Comparison of ENCODE assay signal across 8 cellular contexts in the genomic region with DNA sequence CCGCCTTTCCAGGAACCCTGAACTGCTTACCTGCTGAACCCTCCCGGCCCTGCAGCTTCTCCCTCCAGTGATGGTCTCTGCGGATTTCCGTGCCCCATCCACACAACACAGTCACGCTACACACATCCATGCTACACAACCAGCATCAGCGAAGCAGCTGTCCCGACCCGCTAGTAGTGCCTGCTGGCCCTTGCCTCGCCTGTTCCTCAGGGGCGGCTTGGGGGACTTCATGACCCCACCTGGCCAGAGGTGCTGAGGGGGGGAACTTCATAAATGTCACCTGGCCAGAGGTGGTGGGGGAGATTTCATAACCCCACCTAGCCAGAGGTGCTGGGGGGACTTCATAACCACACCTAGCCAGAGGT. TPM values are rescaled to one million over a fixed set of nuclear protein-coding genes. Genes with fewer than 3 reads are reported as not detected.
DNase-seq lines count a peak whose midpoint lies in the region; ATAC-seq, FAIRE-seq and TF ChIP-seq lines count a peak whose summit lies in the region.

No MANE protein-coding gene starts in this region.

- peaks cover 31% of the 10 kb centered on the region for H3K4me1 Mint-ChIP-seq in activated T-cell treated with anti-CD3 and anti-CD28 coated beads, Interleukin-2, amount 50 U/mL, for 24 hours (ENCODE audit: low read depth)

- no peaks in the 10 kb centered on the region for H3K27me3 Mint-ChIP-seq in activated T-cell treated with anti-CD3 and anti-CD28 coated beads, Interleukin-2, amount 50 U/mL, for 24 hours

- H3K36me3 ChIP-seq in PC-9 (ENCODE audit: low read depth), result peaks cover 4% of the 10 kb centered on the region; the same call in 1 of the 2 replicates
- H3K36me3 ChIP-seq in esophagus squamous epithelium, result peaks cover 0 to 19% (median 4%) of the 10 kb centered on the region in 3 donors
- H3K36me3 ChIP-seq in pancreas, result no peaks in the 10 kb centered on the region

- FAIRE-seq in pancreas (lab: Jason Lieb, UNC), result no peak

- H3K79me2 ChIP-seq in PC-9 (ENCODE audit: low read depth), result peaks cover 16% of the 10 kb centered on the region

- H2AFZ ChIP-seq in PC-9, result peak overlapping the region; percentile 97

- POLR2A ChIA-PET in PC-9 (lab: Charles Lee; ENCODE audit: unreplicated experiment), result interaction anchor here (0.6 to 0.7 kb wide), 2 partner anchors 61 to 76 kb away, joined by 4 to 10 read pairs; no protein-coding TSS in a partner anchor

- H3K4me2 ChIP-seq in PC-9, result peak overlapping the region; percentile 97

- no peaks in the 10 kb centered on the region for H3K9me3 ChIP-seq in PC-9 (ENCODE audit: insufficient read depth, low read depth)
- H3K9me3 ChIP-seq in esophagus squamous epithelium, result no peaks in the 10 kb centered on the region
- H3K9me3 ChIP-seq in pancreas, result no peaks in the 10 kb centered on the region

- H3K4me1 ChIP-seq in PC-9 (replicated peaks; ENCODE audit: insufficient read depth) (peaks cover 9% of the 10 kb centered on the region), esophagus squamous epithelium (peaks cover 4 to 26% (median 8%) of the 10 kb centered on the region in 3 donors), pancreas (peaks cover 10 to 13% (median 13%) of the 10 kb centered on the region in 3 donors)

- 0 to 47% methylated on average over 2 to 3 of the region's 10 CpGs for WGBS in esophagus squamous epithelium, 2 donors
- 22 to 26% methylated on average over 10 of the region's 10 CpGs for WGBS in pancreas, 2 donors

- peak in 3 of 4 donors; percentile 17 to 54 (median 38) for ATAC-seq in pancreas
- no peak for ATAC-seq in HG03196 (IDR thresholded peaks at IDR 0.05; ENCODE audit: unreplicated experiment)

- DNase-seq in activated T-cell treated with anti-CD3 and anti-CD28 coated beads, Interleukin-2, amount 50 U/mL, for 24 hours, result no peak
- no peak for DNase-seq in activated T-cell treated with anti-CD3 and anti-CD28 coated beads, Interleukin-2, amount 50 U/mL, for 48 hours
- DNase-seq in PC-9, result no peak
- DNase-seq in esophagus squamous epithelium (lab: John Stamatoyannopoulos, UW), result no peak
- peak in 1 of 6 donors; percentile 70 for DNase-seq in pancreas
- DNase-seq in DMS153 treated with DMSO at 0.1 percent for 48 hours (lab: John Stamatoyannopoulos, UW; ENCODE audit: unreplicated experiment), result no peak
- DNase-seq in activated CD4-positive, alpha-beta T cell treated with anti-CD3 and anti-CD28 coated beads, Interleukin-2, amount 50 U/mL, for 1 hour, result no peak

- H3K4me3 Mint-ChIP-seq in activated T-cell treated with anti-CD3 and anti-CD28 coated beads, Interleukin-2, amount 50 U/mL, for 24 hours, result peak overlapping the region; percentile 90

- H3K9me3 Mint-ChIP-seq in activated T-cell treated with anti-CD3 and anti-CD28 coated beads, Interleukin-2, amount 50 U/mL, for 24 hours, result no peaks in the 10 kb centered on the region

- peaks cover 21% of the 10 kb centered on the region for H3K36me3 Mint-ChIP-seq in activated T-cell treated with anti-CD3 and anti-CD28 coated beads, Interleukin-2, amount 50 U/mL, for 24 hours (ENCODE audit: low read depth)

- H3K27ac ChIP-seq in PC-9, result no peak overlapping the region
- peak overlapping the region; percentile 75 to 95 (median 94) for H3K27ac ChIP-seq in esophagus squamous epithelium
- H3K27ac ChIP-seq in pancreas, result peak overlapping the region in 3 of 4 donors; percentile 69 to 85 (median 76)

- H3K4me3 ChIP-seq in PC-9 (peak overlapping the region; percentile 70), esophagus squamous epithelium (peak overlapping the region; percentile 64 to 96 (median 84)), pancreas (peak overlapping the region; percentile 47 to 91 (median 80))

- H3K27me3 ChIP-seq in PC-9 (ENCODE audit: insufficient read depth, low read depth) (no peaks in the 10 kb centered on the region), esophagus squamous epithelium (no peaks in the 10 kb centered on the region), pancreas (no peaks in the 10 kb centered on the region)

- CTCF ChIA-PET in PC-9 (lab: Charles Lee), result no interaction called here

- BruUV-seq in PC-9 (replicated peaks; lab: Mats Ljungman, UMichigan), result TSS peak; percentile 100

- TF ChIP-seq POLR2A in esophagus squamous epithelium (IDR thresholded peaks at IDR 0.05), result no peak

- no peaks in the 10 kb centered on the region for H3K9me2 ChIP-seq in PC-9 (ENCODE audit: insufficient read depth)

- no peaks in the 10 kb centered on the region for H4K20me1 ChIP-seq in PC-9 (ENCODE audit: insufficient read depth)

- 0 out of 2 replicates have a peak, but pooled peaks cover 2% of the 10 kb centered on the region for H3F3A ChIP-seq in PC-9 (ENCODE audit: insufficient read depth, low read depth)

- intact Hi-C loops in PC-9 (cut with micrococcal nuclease; ENCODE audit: unreplicated experiment), result loop anchor here (1.0 to 5.0 kb wide), 3 partner anchors 59 to 427 kb away; a partner anchor contains a TSS
- intact Hi-C loops in esophagus squamous epithelium (cut with DNase I), result no loop called here
- intact Hi-C loops in pancreas (cut with DNase I), result no loop called here

- no peak for TF ChIP-seq CTCF in PC-9 (conservative IDR thresholded peaks at IDR 0.05)
- no peak for TF ChIP-seq CTCF in esophagus squamous epithelium (IDR thresholded peaks at IDR 0.05)
- TF ChIP-seq CTCF in pancreas (IDR thresholded peaks at IDR 0.05), result no peak

- H3K27ac Mint-ChIP-seq in activated T-cell treated with anti-CD3 and anti-CD28 coated beads, Interleukin-2, amount 50 U/mL, for 24 hours, result peak overlapping the region; percentile 92

RNA-seq across cellular contexts. Expression of a gene that starts 0.5 kb away (rescaled TPM):
- total RNA-seq in PC-9 (2021) (10.7 and 11.2 TPM in 2 replicates), esophagus squamous epithelium (10 to 100 TPM; 10.6 to 33.6 (median 20.0) TPM), pancreas (10 to 100 TPM in 1 of 6 donors, 1 to 10 TPM in 5; 7.0 to 10.4 (median 8.1) TPM)
- 1 to 10 TPM; 6.0 to 7.4 TPM for polyA plus RNA-seq in pancreas

RNA-seq across cellular contexts. Expression of a gene that starts 59.7 kb away (rescaled TPM):
- total RNA-seq in PC-9 (2021) (114 TPM in 2 replicates), esophagus squamous epithelium (10 to 100 TPM; 88.0 to 92.5 (median 90.1) TPM), pancreas (10 to 100 TPM; 51.7 to 99.1 (median 66.8) TPM)
- polyA plus RNA-seq in pancreas, result 10 to 100 TPM; 21.3 to 29.0 TPM
